2 cellular contexts compared by ENCODE assay signal in the genomic region with DNA sequence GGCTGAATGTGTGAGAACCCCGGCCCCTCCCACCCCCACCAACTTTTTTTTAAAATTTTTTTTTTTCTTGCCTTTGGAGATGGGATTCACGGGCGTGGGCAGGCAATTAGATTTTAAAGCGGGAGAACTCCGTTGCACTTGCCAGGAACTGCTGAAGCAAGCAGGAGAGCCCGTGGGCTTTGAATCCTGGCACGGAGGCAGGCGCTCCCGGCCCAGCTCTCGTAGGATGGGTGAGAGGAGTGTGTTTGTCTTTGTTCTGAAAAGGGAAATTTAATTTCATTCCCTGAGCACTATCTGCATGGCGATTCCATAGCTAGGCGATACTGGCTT.
TF ChIP-seq lines count a peak whose summit lies in the region.

No MANE protein-coding gene starts in this region.

TF ChIP-seq in SK-N-SH treated with all-trans-retinoic acid at 6 μM for 48 hours, 23 proteins besides CTCF, POLR2A, EP300 and RAD21 (continued from another document):
- TF ChIP-seq, protein P1, sequence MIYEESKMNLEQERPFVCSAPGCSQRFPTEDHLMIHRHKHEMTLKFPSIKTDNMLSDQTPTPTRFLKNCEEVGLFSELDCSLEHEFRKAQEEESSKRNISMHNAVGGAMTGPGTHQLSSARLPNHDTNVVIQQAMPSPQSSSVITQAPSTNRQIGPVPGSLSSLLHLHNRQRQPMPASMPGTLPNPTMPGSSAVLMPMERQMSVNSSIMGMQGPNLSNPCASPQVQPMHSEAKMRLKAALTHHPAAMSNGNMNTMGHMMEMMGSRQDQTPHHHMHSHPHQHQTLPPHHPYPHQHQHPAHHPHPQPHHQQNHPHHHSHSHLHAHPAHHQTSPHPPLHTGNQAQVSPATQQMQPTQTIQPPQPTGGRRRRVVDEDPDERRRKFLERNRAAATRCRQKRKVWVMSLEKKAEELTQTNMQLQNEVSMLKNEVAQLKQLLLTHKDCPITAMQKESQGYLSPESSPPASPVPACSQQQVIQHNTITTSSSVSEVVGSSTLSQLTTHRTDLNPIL (CRISPR knock-in tag; IDR thresholded peaks at IDR 0.05; ENCODE audit: low read depth): no peak
- no peak for TF ChIP-seq ESRRG (CRISPR knock-in tag; IDR thresholded peaks at IDR 0.05)
- TF ChIP-seq, protein P2, sequence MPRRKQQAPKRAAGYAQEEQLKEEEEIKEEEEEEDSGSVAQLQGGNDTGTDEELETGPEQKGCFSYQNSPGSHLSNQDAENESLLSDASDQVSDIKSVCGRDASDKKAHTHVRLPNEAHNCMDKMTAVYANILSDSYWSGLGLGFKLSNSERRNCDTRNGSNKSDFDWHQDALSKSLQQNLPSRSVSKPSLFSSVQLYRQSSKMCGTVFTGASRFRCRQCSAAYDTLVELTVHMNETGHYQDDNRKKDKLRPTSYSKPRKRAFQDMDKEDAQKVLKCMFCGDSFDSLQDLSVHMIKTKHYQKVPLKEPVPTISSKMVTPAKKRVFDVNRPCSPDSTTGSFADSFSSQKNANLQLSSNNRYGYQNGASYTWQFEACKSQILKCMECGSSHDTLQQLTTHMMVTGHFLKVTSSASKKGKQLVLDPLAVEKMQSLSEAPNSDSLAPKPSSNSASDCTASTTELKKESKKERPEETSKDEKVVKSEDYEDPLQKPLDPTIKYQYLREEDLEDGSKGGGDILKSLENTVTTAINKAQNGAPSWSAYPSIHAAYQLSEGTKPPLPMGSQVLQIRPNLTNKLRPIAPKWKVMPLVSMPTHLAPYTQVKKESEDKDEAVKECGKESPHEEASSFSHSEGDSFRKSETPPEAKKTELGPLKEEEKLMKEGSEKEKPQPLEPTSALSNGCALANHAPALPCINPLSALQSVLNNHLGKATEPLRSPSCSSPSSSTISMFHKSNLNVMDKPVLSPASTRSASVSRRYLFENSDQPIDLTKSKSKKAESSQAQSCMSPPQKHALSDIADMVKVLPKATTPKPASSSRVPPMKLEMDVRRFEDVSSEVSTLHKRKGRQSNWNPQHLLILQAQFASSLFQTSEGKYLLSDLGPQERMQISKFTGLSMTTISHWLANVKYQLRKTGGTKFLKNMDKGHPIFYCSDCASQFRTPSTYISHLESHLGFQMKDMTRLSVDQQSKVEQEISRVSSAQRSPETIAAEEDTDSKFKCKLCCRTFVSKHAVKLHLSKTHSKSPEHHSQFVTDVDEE (CRISPR knock-in tag; IDR thresholded peaks at IDR 0.05): no peak

TF ChIP-seq in neural cell, 6 proteins besides CTCF, POLR2A, EP300 and RAD21 (continued from another document):
- no peak for TF ChIP-seq TAF1 (IDR thresholded peaks at IDR 0.05; ENCODE audit: low read depth)
TF ChIP-seq in neural cell: peak in this region for 0.
